1 cellular context compared by ENCODE assay signal in the genomic region with DNA sequence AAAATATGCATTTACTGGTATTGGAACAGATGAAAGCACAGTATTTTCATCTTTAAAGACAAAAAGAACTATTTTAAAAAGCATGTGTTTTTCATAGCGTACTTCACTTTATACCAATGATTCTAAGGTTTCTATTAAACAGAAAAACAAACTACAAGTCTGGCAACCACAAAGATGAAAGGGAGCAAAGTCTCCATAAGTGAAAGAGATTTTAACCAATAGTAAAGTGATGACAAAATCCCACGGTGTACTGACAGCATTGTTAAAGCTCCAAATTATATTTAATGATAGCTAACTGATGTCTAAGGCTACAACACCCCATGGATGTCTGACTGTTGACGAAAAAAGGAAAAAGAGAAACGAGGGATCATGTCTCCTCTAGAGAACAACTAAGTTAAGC.
TF ChIP-seq lines count a peak whose summit lies in the region.

No MANE protein-coding gene starts in this region.

TF ChIP-seq in GM23338, 12 proteins besides CTCF, POLR2A, EP300 and RAD21 (continued from another document):
- TF ChIP-seq, protein P1, sequence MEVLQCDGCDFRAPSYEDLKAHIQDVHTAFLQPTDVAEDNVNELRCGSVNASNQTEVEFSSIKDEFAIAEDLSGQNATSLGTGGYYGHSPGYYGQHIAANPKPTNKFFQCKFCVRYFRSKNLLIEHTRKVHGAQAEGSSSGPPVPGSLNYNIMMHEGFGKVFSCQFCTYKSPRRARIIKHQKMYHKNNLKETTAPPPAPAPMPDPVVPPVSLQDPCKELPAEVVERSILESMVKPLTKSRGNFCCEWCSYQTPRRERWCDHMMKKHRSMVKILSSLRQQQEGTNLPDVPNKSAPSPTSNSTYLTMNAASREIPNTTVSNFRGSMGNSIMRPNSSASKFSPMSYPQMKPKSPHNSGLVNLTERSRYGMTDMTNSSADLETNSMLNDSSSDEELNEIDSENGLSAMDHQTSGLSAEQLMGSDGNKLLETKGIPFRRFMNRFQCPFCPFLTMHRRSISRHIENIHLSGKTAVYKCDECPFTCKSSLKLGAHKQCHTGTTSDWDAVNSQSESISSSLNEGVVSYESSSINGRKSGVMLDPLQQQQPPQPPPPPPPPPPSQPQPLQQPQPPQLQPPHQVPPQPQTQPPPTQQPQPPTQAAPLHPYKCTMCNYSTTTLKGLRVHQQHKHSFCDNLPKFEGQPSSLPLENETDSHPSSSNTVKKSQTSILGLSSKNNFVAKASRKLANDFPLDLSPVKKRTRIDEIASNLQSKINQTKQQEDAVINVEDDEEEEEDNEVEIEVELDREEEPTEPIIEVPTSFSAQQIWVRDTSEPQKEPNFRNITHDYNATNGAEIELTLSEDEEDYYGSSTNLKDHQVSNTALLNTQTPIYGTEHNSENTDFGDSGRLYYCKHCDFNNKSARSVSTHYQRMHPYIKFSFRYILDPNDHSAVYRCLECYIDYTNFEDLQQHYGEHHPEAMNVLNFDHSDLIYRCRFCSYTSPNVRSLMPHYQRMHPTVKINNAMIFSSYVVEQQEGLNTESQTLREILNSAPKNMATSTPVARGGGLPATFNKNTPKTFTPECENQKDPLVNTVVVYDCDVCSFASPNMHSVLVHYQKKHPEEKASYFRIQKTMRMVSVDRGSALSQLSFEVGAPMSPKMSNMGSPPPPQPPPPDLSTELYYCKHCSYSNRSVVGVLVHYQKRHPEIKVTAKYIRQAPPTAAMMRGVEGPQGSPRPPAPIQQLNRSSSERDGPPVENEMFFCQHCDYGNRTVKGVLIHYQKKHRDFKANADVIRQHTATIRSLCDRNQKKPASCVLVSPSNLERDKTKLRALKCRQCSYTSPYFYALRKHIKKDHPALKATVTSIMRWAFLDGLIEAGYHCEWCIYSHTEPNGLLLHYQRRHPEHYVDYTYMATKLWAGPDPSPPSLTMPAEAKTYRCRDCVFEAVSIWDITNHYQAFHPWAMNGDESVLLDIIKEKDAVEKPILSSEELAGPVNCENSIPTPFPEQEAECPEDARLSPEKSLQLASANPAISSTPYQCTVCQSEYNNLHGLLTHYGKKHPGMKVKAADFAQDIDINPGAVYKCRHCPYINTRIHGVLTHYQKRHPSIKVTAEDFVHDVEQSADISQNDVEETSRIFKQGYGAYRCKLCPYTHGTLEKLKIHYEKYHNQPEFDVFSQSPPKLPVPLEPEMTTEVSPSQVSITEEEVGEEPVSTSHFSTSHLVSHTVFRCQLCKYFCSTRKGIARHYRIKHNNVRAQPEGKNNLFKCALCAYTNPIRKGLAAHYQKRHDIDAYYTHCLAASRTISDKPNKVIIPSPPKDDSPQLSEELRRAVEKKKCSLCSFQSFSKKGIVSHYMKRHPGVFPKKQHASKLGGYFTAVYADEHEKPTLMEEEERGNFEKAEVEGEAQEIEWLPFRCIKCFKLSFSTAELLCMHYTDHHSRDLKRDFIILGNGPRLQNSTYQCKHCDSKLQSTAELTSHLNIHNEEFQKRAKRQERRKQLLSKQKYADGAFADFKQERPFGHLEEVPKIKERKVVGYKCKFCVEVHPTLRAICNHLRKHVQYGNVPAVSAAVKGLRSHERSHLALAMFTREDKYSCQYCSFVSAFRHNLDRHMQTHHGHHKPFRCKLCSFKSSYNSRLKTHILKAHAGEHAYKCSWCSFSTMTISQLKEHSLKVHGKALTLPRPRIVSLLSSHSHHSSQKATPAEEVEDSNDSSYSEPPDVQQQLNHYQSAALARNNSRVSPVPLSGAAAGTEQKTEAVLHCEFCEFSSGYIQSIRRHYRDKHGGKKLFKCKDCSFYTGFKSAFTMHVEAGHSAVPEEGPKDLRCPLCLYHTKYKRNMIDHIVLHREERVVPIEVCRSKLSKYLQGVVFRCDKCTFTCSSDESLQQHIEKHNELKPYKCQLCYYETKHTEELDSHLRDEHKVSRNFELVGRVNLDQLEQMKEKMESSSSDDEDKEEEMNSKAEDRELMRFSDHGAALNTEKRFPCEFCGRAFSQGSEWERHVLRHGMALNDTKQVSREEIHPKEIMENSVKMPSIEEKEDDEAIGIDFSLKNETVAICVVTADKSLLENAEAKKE (CRISPR knock-in tag; IDR thresholded peaks at IDR 0.05), result no peak
- TF ChIP-seq ZNF114 (CRISPR knock-in tag; IDR thresholded peaks at IDR 0.05), result no peak
- no peak for TF ChIP-seq CREB1 (CRISPR knock-in tag; IDR thresholded peaks at IDR 0.05; ENCODE audit: low read depth)
